In the genomic region with DNA sequence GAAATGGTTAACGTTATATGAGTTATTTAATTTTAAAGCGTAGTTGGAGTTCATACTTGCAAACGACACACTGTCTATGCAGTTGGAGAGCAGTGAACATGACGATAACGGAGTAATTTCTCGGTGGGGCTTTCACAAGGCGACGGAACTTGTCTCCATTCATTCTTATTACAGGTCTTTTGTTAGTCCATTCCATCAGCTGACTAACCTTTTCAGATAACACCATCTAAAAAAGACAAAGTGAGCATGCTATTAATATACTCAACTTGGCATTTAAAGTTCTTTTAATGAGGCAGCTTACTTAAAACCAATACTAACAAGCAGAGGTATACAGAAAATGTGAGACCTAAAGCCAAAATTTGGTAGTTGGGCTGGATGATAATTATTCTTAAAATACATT, we compare ENCODE assay signal across 9 cellular contexts.
"Had no signal": no experiment of that assay in that cellular context is flagged by ENCODE, and none has a peak within 500 bp of the region (broad histone marks: within the 10 kb centered on the region; RNA-seq: fewer than 3 reads in every experiment).

No MANE protein-coding gene starts in this region.

- DNase-seq: GM23248, GOT3, H7, HFFc6 had no signal

- H3K4me3 ChIP-seq: GM23248, HAP-1 had no signal

- H3K27ac Mint-ChIP-seq: HFFc6, IgD-negative memory B cell had no signal

- H3K9me3 ChIP-seq: HAP-1 had no signal

- H3K4me3 Mint-ChIP-seq: HFFc6, IgD-negative memory B cell had no signal

- H2AFZ ChIP-seq: GM23248 had no signal

- H3K9ac ChIP-seq: GM23248 had no signal

- H3K4me1 ChIP-seq: HAP-1 had no signal

- H3K27me3 Mint-ChIP-seq: IgD-negative memory B cell had no signal

- H3K9me3 Mint-ChIP-seq: HFFc6, IgD-negative memory B cell had no signal

- H3K27ac ChIP-seq: GM23248, HL-60 had no signal

- FAIRE-seq: HepG2 had no signal

- ATAC-seq: HCT116, HepG2 had no signal
